ENCODE assay signal across 14 cellular contexts in genomic region chr10:87845624-87846377, GRCh38. TPM values are rescaled to one million over a fixed set of nuclear protein-coding genes. Genes with fewer than 3 reads are reported as not detected.
A peak's percentile ranks its signal among the peaks of the same experiment; 100 is the strongest.
DNase-seq lines count a peak whose midpoint lies in the region; ATAC-seq and TF ChIP-seq lines count a peak whose summit lies in the region.
"Had no signal": no experiment of that assay in that cellular context is flagged by ENCODE, and none has a peak within 500 bp of the region (broad histone marks: within the 10 kb centered on the region; RNA-seq: fewer than 3 reads in every experiment).

No MANE protein-coding gene starts in this region.

- H3K4me3 ChIP-seq in fibroblast of villous mesenchyme (ENCODE audit: low read depth, low read length): no peak overlapping the region
- H3K4me3 ChIP-seq: HAP-1, uterus had no signal

- no peak for TF ChIP-seq CTCF in RWPE1 (conservative IDR thresholded peaks at IDR 0.05; ENCODE audit: low read depth)
- no peak for TF ChIP-seq CTCF in fibroblast of villous mesenchyme (IDR thresholded peaks at IDR 0.05; ENCODE audit: insufficient read depth, low read depth, low read length)

- POLR2A ChIA-PET in RWPE1 (lab: Yijun Ruan, JAX; ENCODE audit: low non-redundant PET): interaction anchor here (0.8 kb wide), 1 partner anchor 28 kb away, joined by 4 read pairs; the partner anchor contains the start of gene ATAD1

- no peak overlapping the region for H3K27ac ChIP-seq in RWPE1
- H3K27ac ChIP-seq: uterus had no signal

- ATAC-seq in HG02970 (IDR thresholded peaks at IDR 0.05; ENCODE audit: low FRiP score, unreplicated experiment): no peak
- no peak for ATAC-seq in HG03521 (IDR thresholded peaks at IDR 0.05; ENCODE audit: unreplicated experiment)
- ATAC-seq in GM19035 (IDR thresholded peaks at IDR 0.05; ENCODE audit: unreplicated experiment): no peak
- ATAC-seq: WTC11 had no signal

- DNase-seq in A172 (ENCODE audit: low spot score) (peak; percentile 81), ELR (ENCODE audit: low read depth) (peak; percentile 95), RWPE1 (ENCODE audit: low spot score) (peak; percentile 57), fibroblast of villous mesenchyme (ENCODE audit: low read depth) (peak; percentile 81)
- no peak for DNase-seq in activated CD4-positive, alpha-beta T cell treated with anti-CD3 and anti-CD28 coated beads, Interleukin-2, amount 50 U/mL, for 48 hours
- DNase-seq: CD4-positive, CD25-positive, alpha-beta regulatory T cell; NCI-H187; SHP77; uterus had no signal

- CTCF ChIA-PET in RWPE1 (lab: Yijun Ruan, JAX): interaction anchor here (0.6 to 1.2 kb wide), 5 partner anchors 12 to 329 kb away, joined by 3 to 6 read pairs (median 3); no protein-coding TSS in a partner anchor

RNA-seq across cellular contexts. Expression of gene KLLN, which starts 17.5 kb away (rescaled TPM):
- 0.41 and 0.43 TPM in 2 replicates for total RNA-seq in A172 (2014; rRNA removed; shearing (Covaris generic))
- total RNA-seq in fibroblast of villous mesenchyme: 0.86 and 0.97 TPM in 2 replicates

RNA-seq across cellular contexts. Expression of gene PTEN, which starts 17.6 kb away (rescaled TPM):
- 11.3 and 11.6 TPM in 2 replicates for total RNA-seq in A172 (2014; rRNA removed; shearing (Covaris generic))
- total RNA-seq in fibroblast of villous mesenchyme: 265 and 276 TPM in 2 replicates

RNA-seq across cellular contexts. Expression of gene ATAD1, which starts 27.8 kb away (rescaled TPM):
- total RNA-seq in A172 (2014; rRNA removed; shearing (Covaris generic)): 62.9 TPM in 2 replicates
- 30.6 and 51.8 TPM in 2 replicates for total RNA-seq in fibroblast of villous mesenchyme

Comparison
In these comparisons a context has a peak if more than half of its experiments do, and no peak if none do; other contexts are left out.
1. DNase-seq: peak in A172 (single experiment), ELR (single experiment), RWPE1 (single experiment) and fibroblast of villous mesenchyme (single experiment); none in activated CD4-positive, alpha-beta T cell treated with anti-CD3 and anti-CD28 coated beads, Interleukin-2, amount 50 U/mL, for 48 hours (0 of 2).
2. RNA of gene PTEN, which starts 17.6 kb away (total RNA-seq): 265 to 276 TPM in fibroblast of villous mesenchyme; 11.3 to 11.6 TPM in A172; every median in the first group is over 10 times any median in the second.